20 cellular contexts compared by ENCODE assay signal in genomic region chr16:58365623-58366022, GRCh38.
"Had no signal": no experiment of that assay in that cellular context is flagged by ENCODE, and none has a peak within 500 bp of the region (broad histone marks: within the 10 kb centered on the region; RNA-seq: fewer than 3 reads in every experiment).

No MANE protein-coding gene starts in this region.

- H3K4me3 ChIP-seq: MG63, SK-N-MC had no signal

- FAIRE-seq: TTC549 had no signal

- H3K27ac ChIP-seq: SK-N-MC had no signal

- DNase-seq: activated CD4-positive, alpha-beta memory T cell treated with anti-CD3 and anti-CD28 coated beads, Interleukin-2, amount 10 ng/mL, durations not matched to agents 7 days and 5 days; activated CD4-positive, alpha-beta T cell treated with anti-CD3 and anti-CD28 coated beads for 36 hours; activated CD4-positive, alpha-beta T cell treated with anti-CD3 and anti-CD28 coated beads, Interleukin-2, amount 50 U/mL, for 1 hour; activated gamma-delta T cell; activated naive CD4-positive, alpha-beta T cell treated with anti-CD3 and anti-CD28 coated beads for 36 hours; activated T-cell treated with anti-CD3 and anti-CD28 coated beads for 4 hours; activated T-cell treated with anti-CD3 and anti-CD28 coated beads, Interleukin-2, amount 50 U/mL, for 48 hours; NCI-H1092 treated with DMSO at 0.1 percent for 48 hours; NCI-H1436; NCI-H1694 treated with DMSO at 0.1 percent for 48 hours; NCI-H2081; NCI-H510A treated with DMSO at 0.1 percent for 48 hours; T-cell had no signal

- H3K4me3 Mint-ChIP-seq: activated CD4-positive, alpha-beta memory T cell treated with anti-CD3 and anti-CD28 coated beads, Interleukin-2, amount 10 ng/mL, durations not matched to agents 7 days and 5 days; activated CD4-positive, alpha-beta T cell treated with anti-CD3 and anti-CD28 coated beads for 36 hours; activated naive CD4-positive, alpha-beta T cell treated with anti-CD3 and anti-CD28 coated beads for 36 hours; activated naive CD8-positive, alpha-beta T cell; activated T-helper 17 cell treated with anti-CD3 and anti-CD28 coated beads, Interleukin-2, amount 50 U/mL, for 72 hours; central memory CD8-positive, alpha-beta T cell; T-cell had no signal

- H3K36me3 Mint-ChIP-seq: activated naive CD8-positive, alpha-beta T cell; T-cell had no signal

- H3K27ac Mint-ChIP-seq: activated CD4-positive, alpha-beta memory T cell treated with anti-CD3 and anti-CD28 coated beads, Interleukin-2, amount 10 ng/mL, durations not matched to agents 7 days and 5 days; activated CD4-positive, alpha-beta T cell treated with anti-CD3 and anti-CD28 coated beads for 36 hours; activated naive CD4-positive, alpha-beta T cell treated with anti-CD3 and anti-CD28 coated beads for 36 hours; activated naive CD8-positive, alpha-beta T cell; activated T-helper 17 cell treated with anti-CD3 and anti-CD28 coated beads, Interleukin-2, amount 50 U/mL, for 72 hours; T-cell had no signal

- ATAC-seq: Right ventricle myocardium inferior, T-cell had no signal

- H3K36me3 ChIP-seq: MG63 had no signal

- H3K9me3 Mint-ChIP-seq: activated CD4-positive, alpha-beta memory T cell treated with anti-CD3 and anti-CD28 coated beads, Interleukin-2, amount 10 ng/mL, durations not matched to agents 7 days and 5 days; central memory CD8-positive, alpha-beta T cell had no signal

- H3K4me1 Mint-ChIP-seq: activated CD4-positive, alpha-beta memory T cell treated with anti-CD3 and anti-CD28 coated beads, Interleukin-2, amount 10 ng/mL, durations not matched to agents 7 days and 5 days; activated CD4-positive, alpha-beta T cell treated with anti-CD3 and anti-CD28 coated beads for 36 hours; activated T-helper 17 cell treated with anti-CD3 and anti-CD28 coated beads, Interleukin-2, amount 50 U/mL, for 72 hours; central memory CD8-positive, alpha-beta T cell; T-cell had no signal
